Comparison of ENCODE assay signal across 1 cellular context in the genomic region with DNA sequence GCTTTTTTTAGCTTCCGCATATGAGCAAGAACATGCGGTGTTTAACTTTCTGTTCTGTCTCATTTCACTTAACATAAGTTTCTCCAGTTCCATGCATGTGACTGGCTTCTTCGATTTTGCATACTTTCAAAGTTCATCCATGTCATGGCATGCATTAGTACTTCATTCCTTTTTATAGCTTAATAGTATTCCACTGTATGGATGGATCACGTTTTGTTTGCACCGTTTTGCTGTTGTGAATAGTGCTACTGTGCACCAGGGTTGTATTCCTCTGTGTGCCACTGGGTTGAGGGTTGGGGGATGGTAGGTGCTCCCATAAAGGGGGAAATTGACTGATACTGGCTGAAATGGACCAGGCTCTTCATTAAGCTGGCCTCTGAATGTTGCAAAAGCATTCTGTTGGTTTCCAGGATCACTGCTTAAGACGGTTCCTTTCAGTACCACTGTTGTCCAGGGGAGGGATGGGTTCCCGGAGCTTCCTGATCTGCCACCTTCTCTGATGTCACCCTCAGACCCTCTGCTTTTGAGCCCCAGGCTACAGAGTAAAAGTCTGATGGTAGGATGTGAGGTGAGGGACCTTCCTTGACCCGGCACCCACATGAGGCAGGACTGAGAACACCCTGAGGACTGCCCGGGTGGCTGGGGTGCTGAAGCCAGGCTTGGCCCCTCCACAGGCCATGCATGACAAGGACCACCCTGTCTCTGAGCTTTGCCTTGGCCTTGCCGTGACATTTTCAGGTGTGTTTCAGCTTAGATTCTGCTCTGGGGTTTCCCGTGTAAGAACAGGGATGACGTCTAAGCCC.
TF ChIP-seq lines count a peak whose summit lies in the region.

No MANE protein-coding gene starts in this region.

TF ChIP-seq in K562, 482 proteins besides CTCF, POLR2A, EP300 and RAD21 (continued from another document and continues in another):
- TF ChIP-seq, protein P1, sequence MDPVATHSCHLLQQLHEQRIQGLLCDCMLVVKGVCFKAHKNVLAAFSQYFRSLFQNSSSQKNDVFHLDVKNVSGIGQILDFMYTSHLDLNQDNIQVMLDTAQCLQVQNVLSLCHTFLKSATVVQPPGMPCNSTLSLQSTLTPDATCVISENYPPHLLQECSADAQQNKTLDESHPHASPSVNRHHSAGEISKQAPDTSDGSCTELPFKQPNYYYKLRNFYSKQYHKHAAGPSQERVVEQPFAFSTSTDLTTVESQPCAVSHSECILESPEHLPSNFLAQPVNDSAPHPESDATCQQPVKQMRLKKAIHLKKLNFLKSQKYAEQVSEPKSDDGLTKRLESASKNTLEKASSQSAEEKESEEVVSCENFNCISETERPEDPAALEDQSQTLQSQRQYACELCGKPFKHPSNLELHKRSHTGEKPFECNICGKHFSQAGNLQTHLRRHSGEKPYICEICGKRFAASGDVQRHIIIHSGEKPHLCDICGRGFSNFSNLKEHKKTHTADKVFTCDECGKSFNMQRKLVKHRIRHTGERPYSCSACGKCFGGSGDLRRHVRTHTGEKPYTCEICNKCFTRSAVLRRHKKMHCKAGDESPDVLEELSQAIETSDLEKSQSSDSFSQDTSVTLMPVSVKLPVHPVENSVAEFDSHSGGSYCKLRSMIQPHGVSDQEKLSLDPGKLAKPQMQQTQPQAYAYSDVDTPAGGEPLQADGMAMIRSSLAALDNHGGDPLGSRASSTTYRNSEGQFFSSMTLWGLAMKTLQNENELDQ (CRISPR knock-in tag; IDR thresholded peaks at IDR 0.05; ENCODE audit: borderline replicate concordance) = no peak
- no peak for TF ChIP-seq NUFIP1 (IDR thresholded peaks at IDR 0.05; ENCODE audit: partially characterized antibody)
- TF ChIP-seq PCBP2 (IDR thresholded peaks at IDR 0.05; ENCODE audit: low read depth, low read length, poor library complexity, severe bottlenecking) = no peak
- no peak for TF ChIP-seq KLF13 (tag; IDR thresholded peaks at IDR 0.05; ENCODE audit: borderline replicate concordance, low read depth)
- TF ChIP-seq LEF1 (IDR thresholded peaks at IDR 0.05) = no peak
- no peak for TF ChIP-seq TCF7 (IDR thresholded peaks at IDR 0.05; ENCODE audit: borderline replicate concordance)
- TF ChIP-seq, protein P2, sequence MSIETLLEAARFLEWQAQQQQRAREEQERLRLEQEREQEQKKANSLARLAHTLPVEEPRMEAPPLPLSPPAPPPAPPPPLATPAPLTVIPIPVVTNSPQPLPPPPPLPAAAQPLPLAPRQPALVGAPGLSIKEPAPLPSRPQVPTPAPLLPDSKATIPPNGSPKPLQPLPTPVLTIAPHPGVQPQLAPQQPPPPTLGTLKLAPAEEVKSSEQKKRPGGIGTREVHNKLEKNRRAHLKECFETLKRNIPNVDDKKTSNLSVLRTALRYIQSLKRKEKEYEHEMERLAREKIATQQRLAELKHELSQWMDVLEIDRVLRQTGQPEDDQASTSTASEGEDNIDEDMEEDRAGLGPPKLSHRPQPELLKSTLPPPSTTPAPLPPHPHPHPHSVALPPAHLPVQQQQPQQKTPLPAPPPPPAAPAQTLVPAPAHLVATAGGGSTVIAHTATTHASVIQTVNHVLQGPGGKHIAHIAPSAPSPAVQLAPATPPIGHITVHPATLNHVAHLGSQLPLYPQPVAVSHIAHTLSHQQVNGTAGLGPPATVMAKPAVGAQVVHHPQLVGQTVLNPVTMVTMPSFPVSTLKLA (conservative IDR thresholded peaks at IDR 0.05) = no peak
- no peak for TF ChIP-seq ZNF232 (CRISPR knock-in tag; IDR thresholded peaks at IDR 0.05)
- no peak for TF ChIP-seq ZC3H4 (CRISPR knock-in tag; IDR thresholded peaks at IDR 0.05; ENCODE audit: borderline replicate concordance)
- no peak for TF ChIP-seq MEF2D (tag; conservative IDR thresholded peaks at IDR 0.05; ENCODE audit: low read depth)
- no peak for TF ChIP-seq FOXK1 (CRISPR knock-in tag; IDR thresholded peaks at IDR 0.05; ENCODE audit: borderline replicate concordance)
- TF ChIP-seq, protein P3, sequence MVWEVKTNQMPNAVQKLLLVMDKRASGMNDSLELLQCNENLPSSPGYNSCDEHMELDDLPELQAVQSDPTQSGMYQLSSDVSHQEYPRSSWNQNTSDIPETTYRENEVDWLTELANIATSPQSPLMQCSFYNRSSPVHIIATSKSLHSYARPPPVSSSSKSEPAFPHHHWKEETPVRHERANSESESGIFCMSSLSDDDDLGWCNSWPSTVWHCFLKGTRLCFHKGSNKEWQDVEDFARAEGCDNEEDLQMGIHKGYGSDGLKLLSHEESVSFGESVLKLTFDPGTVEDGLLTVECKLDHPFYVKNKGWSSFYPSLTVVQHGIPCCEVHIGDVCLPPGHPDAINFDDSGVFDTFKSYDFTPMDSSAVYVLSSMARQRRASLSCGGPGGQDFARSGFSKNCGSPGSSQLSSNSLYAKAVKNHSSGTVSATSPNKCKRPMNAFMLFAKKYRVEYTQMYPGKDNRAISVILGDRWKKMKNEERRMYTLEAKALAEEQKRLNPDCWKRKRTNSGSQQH (CRISPR knock-in tag; IDR thresholded peaks at IDR 0.05) = no peak
- no peak for TF ChIP-seq SREBF1 (IDR thresholded peaks at IDR 0.05; ENCODE audit: borderline replicate concordance, low read depth, low read length)
- TF ChIP-seq, protein P4, sequence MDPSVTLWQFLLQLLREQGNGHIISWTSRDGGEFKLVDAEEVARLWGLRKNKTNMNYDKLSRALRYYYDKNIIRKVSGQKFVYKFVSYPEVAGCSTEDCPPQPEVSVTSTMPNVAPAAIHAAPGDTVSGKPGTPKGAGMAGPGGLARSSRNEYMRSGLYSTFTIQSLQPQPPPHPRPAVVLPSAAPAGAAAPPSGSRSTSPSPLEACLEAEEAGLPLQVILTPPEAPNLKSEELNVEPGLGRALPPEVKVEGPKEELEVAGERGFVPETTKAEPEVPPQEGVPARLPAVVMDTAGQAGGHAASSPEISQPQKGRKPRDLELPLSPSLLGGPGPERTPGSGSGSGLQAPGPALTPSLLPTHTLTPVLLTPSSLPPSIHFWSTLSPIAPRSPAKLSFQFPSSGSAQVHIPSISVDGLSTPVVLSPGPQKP (CRISPR knock-in tag; IDR thresholded peaks at IDR 0.05) = no peak
- no peak for TF ChIP-seq ZNF699 (CRISPR knock-in tag; IDR thresholded peaks at IDR 0.05; ENCODE audit: insufficient replicate concordance)
- TF ChIP-seq, protein P5, sequence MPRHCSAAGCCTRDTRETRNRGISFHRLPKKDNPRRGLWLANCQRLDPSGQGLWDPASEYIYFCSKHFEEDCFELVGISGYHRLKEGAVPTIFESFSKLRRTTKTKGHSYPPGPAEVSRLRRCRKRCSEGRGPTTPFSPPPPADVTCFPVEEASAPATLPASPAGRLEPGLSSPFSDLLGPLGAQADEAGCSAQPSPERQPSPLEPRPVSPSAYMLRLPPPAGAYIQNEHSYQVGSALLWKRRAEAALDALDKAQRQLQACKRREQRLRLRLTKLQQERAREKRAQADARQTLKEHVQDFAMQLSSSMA (CRISPR knock-in tag; IDR thresholded peaks at IDR 0.05) = no peak
- TF ChIP-seq, protein P6, sequence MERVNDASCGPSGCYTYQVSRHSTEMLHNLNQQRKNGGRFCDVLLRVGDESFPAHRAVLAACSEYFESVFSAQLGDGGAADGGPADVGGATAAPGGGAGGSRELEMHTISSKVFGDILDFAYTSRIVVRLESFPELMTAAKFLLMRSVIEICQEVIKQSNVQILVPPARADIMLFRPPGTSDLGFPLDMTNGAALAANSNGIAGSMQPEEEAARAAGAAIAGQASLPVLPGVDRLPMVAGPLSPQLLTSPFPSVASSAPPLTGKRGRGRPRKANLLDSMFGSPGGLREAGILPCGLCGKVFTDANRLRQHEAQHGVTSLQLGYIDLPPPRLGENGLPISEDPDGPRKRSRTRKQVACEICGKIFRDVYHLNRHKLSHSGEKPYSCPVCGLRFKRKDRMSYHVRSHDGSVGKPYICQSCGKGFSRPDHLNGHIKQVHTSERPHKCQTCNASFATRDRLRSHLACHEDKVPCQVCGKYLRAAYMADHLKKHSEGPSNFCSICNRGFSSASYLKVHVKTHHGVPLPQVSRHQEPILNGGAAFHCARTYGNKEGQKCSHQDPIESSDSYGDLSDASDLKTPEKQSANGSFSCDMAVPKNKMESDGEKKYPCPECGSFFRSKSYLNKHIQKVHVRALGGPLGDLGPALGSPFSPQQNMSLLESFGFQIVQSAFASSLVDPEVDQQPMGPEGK (CRISPR knock-in tag; IDR thresholded peaks at IDR 0.05; ENCODE audit: borderline replicate concordance) = no peak
- TF ChIP-seq, protein P7, sequence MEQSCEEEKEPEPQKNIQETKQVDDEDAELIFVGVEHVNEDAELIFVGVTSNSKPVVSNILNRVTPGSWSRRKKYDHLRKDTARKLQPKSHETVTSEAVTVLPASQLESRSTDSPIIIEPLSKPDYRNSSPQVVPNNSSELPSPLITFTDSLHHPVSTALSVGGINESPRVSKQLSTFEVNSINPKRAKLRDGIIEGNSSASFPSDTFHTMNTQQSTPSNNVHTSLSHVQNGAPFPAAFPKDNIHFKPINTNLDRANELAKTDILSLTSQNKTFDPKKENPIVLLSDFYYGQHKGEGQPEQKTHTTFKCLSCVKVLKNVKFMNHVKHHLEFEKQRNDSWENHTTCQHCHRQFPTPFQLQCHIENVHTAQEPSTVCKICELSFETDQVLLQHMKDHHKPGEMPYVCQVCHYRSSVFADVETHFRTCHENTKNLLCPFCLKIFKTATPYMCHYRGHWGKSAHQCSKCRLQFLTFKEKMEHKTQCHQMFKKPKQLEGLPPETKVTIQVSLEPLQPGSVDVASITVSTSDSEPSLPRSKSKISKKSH (CRISPR knock-in tag; IDR thresholded peaks at IDR 0.05) = no peak
- no peak for TF ChIP-seq SMAD2 (IDR thresholded peaks at IDR 0.05; ENCODE audit: low read depth, low read length)
- TF ChIP-seq SETDB1 (IDR thresholded peaks at IDR 0.05; ENCODE audit: low read length) = no peak
- TF ChIP-seq, protein P8, sequence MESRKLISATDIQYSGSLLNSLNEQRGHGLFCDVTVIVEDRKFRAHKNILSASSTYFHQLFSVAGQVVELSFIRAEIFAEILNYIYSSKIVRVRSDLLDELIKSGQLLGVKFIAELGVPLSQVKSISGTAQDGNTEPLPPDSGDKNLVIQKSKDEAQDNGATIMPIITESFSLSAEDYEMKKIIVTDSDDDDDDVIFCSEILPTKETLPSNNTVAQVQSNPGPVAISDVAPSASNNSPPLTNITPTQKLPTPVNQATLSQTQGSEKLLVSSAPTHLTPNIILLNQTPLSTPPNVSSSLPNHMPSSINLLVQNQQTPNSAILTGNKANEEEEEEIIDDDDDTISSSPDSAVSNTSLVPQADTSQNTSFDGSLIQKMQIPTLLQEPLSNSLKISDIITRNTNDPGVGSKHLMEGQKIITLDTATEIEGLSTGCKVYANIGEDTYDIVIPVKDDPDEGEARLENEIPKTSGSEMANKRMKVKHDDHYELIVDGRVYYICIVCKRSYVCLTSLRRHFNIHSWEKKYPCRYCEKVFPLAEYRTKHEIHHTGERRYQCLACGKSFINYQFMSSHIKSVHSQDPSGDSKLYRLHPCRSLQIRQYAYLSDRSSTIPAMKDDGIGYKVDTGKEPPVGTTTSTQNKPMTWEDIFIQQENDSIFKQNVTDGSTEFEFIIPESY (CRISPR knock-in tag; IDR thresholded peaks at IDR 0.05) = no peak
- TF ChIP-seq ZNF347 (CRISPR knock-in tag; IDR thresholded peaks at IDR 0.05; ENCODE audit: low read depth) = no peak
- no peak for TF ChIP-seq ADNP (tag; IDR thresholded peaks at IDR 0.05)
- TF ChIP-seq TCF7L2 (IDR thresholded peaks at IDR 0.05; ENCODE audit: low read depth, low read length) = no peak
- TF ChIP-seq CCNT2 (IDR thresholded peaks at IDR 0.05; ENCODE audit: borderline replicate concordance, extremely low read depth, insufficient read length, low read depth, low read length) = no peak
- TF ChIP-seq ILF3 (IDR thresholded peaks at IDR 0.05; ENCODE audit: borderline replicate concordance) = no peak
- TF ChIP-seq ETV1 (tag; conservative IDR thresholded peaks at IDR 0.05; ENCODE audit: low read depth) = no peak
- no peak for TF ChIP-seq KLF16 (IDR thresholded peaks at IDR 0.05)
- no peak for TF ChIP-seq TAF15 (IDR thresholded peaks at IDR 0.05; ENCODE audit: low read depth, low read length)
- TF ChIP-seq EZH2 (IDR thresholded peaks at IDR 0.05; ENCODE audit: borderline replicate concordance, low read depth, low read length) = no peak; the same call in 1 of the 2 replicates
- TF ChIP-seq, protein P9, sequence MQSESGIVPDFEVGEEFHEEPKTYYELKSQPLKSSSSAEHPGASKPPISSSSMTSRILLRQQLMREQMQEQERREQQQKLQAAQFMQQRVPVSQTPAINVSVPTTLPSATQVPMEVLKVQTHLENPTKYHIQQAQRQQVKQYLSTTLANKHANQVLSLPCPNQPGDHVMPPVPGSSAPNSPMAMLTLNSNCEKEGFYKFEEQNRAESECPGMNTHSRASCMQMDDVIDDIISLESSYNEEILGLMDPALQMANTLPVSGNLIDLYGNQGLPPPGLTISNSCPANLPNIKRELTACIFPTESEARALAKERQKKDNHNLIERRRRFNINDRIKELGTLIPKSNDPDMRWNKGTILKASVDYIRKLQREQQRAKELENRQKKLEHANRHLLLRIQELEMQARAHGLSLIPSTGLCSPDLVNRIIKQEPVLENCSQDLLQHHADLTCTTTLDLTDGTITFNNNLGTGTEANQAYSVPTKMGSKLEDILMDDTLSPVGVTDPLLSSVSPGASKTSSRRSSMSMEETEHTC (IDR thresholded peaks at IDR 0.05) = no peak
- TF ChIP-seq NFXL1 (CRISPR knock-in tag; IDR thresholded peaks at IDR 0.05) = no peak
- no peak for TF ChIP-seq ATF1 (CRISPR knock-in tag; IDR thresholded peaks at IDR 0.05)
- peak; percentile 21; the same call in 1 of the 2 replicates for TF ChIP-seq ATF1 (tag; IDR thresholded peaks at IDR 0.05)
- no peak for TF ChIP-seq ZBTB17 (CRISPR knock-in tag; IDR thresholded peaks at IDR 0.05)
- no peak for TF ChIP-seq ZNF282 (CRISPR knock-in tag; IDR thresholded peaks at IDR 0.05)
- TF ChIP-seq ZNF717 (CRISPR knock-in tag; IDR thresholded peaks at IDR 0.05) = no peak
- no peak for TF ChIP-seq BCOR (IDR thresholded peaks at IDR 0.05)
- no peak for TF ChIP-seq HEY1 (CRISPR knock-in tag; IDR thresholded peaks at IDR 0.05; ENCODE audit: borderline replicate concordance)
- no peak for TF ChIP-seq ZNF224 (CRISPR knock-in tag; IDR thresholded peaks at IDR 0.05)
- no peak for TF ChIP-seq SMAD1 (IDR thresholded peaks at IDR 0.05; ENCODE audit: low read depth, low read length, partially characterized antibody)
- TF ChIP-seq ZNF583 (CRISPR knock-in tag; IDR thresholded peaks at IDR 0.05) = no peak
- TF ChIP-seq GABPB2 (CRISPR knock-in tag; conservative IDR thresholded peaks at IDR 0.05) = no peak
- TF ChIP-seq TEAD1 (CRISPR knock-in tag; IDR thresholded peaks at IDR 0.05) = 0 out of 4 replicates have a peak, but pooled peaks of 1 of the 2 experiments have one; percentile 8
- no peak for TF ChIP-seq MCM5 (IDR thresholded peaks at IDR 0.05; ENCODE audit: low read depth)
- TF ChIP-seq SMARCE1 (IDR thresholded peaks at IDR 0.05) = no peak
- no peak for TF ChIP-seq ELF4 (CRISPR knock-in tag; IDR thresholded peaks at IDR 0.05)
- TF ChIP-seq DIDO1 (tag; IDR thresholded peaks at IDR 0.05; ENCODE audit: low read depth) = peak; percentile 9; the same call in 1 of the 2 replicates
- 0 out of 2 replicates have a peak, but pooled peaks have one; percentile 45 for TF ChIP-seq CHCHD3 (CRISPR knock-in tag; IDR thresholded peaks at IDR 0.05)
- peak; percentile 51 for TF ChIP-seq ZNF146 (CRISPR knock-in tag; IDR thresholded peaks at IDR 0.05; ENCODE audit: unreplicated experiment)
- TF ChIP-seq PHTF2 (CRISPR knock-in tag; IDR thresholded peaks at IDR 0.05) = peak; percentile 74; the same call in 1 of the 2 replicates
